2 cellular contexts compared by ENCODE assay signal in genomic region chr12:1744932-1745331, GRCh38.
TF ChIP-seq lines count a peak whose summit lies in the region.

No MANE protein-coding gene starts in this region.

TF ChIP-seq in WTC11, 78 proteins besides CTCF, POLR2A, EP300 and RAD21:
- TF ChIP-seq ARID4B (CRISPR knock-in tag; IDR thresholded peaks at IDR 0.05; ENCODE audit: borderline replicate concordance) = no peak
- no peak for TF ChIP-seq SP1 (CRISPR knock-in tag; conservative IDR thresholded peaks at IDR 0.05)
- TF ChIP-seq IRF2 (CRISPR knock-in tag; IDR thresholded peaks at IDR 0.05; ENCODE audit: borderline replicate concordance, low read depth) = no peak
- TF ChIP-seq USF2 (CRISPR knock-in tag; IDR thresholded peaks at IDR 0.05) = no peak
- TF ChIP-seq TCF7 (CRISPR knock-in tag; IDR thresholded peaks at IDR 0.05; ENCODE audit: low read depth) = no peak
- no peak for TF ChIP-seq ATF2 (CRISPR knock-in tag; IDR thresholded peaks at IDR 0.05; ENCODE audit: borderline replicate concordance, low read depth)
- no peak for TF ChIP-seq CREM (CRISPR knock-in tag; IDR thresholded peaks at IDR 0.05)
- TF ChIP-seq ZNF219 (CRISPR knock-in tag; IDR thresholded peaks at IDR 0.05; ENCODE audit: borderline replicate concordance) = no peak

TF ChIP-seq in SK-N-SH treated with all-trans-retinoic acid at 6 μM for 48 hours, 23 proteins besides CTCF, POLR2A, EP300 and RAD21 (continued from another document):
- TF ChIP-seq OSR1 (CRISPR knock-in tag; IDR thresholded peaks at IDR 0.05) (no peak), ARNTL (CRISPR knock-in tag; IDR thresholded peaks at IDR 0.05; ENCODE audit: borderline replicate concordance, low read depth) (no peak)
